9 cellular contexts compared by ENCODE assay signal in the genomic region with DNA sequence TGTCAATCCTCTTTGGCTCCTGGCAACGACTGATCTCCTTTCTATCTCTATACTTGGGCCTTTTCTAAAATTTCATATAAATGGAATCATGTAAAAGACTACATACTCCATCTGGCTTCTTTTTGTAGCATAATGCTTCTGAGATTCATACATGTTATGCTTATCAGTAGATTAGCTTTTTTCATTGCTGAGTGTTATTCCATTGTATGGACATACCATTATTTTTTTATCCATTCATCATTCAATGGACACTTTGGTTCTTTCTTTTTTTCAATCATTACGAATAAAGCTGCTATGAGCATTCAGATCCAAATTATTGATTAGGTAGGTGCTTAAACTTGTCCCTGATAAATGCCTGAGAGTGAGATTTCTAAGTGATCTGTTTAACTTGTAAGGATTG.
"Had no signal": no experiment of that assay in that cellular context is flagged by ENCODE, and none has a peak within 500 bp of the region (broad histone marks: within the 10 kb centered on the region; RNA-seq: fewer than 3 reads in every experiment).

No MANE protein-coding gene starts in this region.

- H3K36me3 ChIP-seq: HAP-1 had no signal

- H3K4me3 ChIP-seq: GM23248, HAP-1 had no signal

- H3K4me1 ChIP-seq: HAP-1 had no signal

- ATAC-seq: HCT116, HepG2 had no signal

- DNase-seq: GM23248, GOT3, H7, HFFc6, KG1 had no signal

- H3K9ac ChIP-seq: GM23248 had no signal

- H3K9me3 ChIP-seq: HAP-1 had no signal

- H3K27ac ChIP-seq: GM23248, HL-60 had no signal

- H2AFZ ChIP-seq: GM23248 had no signal
